In the genomic region with DNA sequence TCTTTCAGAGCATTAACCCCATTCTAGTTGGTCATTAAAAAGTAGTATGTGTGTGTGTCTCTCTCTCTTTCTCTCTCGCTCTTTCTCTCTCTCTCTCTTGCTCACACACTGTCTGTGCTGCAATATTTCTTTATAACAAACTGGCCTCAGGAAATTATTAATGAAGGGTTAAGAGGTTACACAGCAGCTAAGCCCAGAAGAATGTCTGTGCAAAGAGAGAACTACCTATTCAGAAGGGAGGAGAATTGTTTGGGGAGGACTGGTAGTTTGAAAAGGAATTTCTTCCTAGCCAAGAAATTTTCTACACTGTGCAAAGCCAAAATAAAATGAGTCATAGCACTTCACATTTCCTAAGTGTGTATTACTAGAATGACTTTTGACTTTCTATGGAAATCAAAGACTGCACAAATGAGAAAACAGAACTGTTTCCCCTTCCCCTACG, we compare ENCODE assay signal across 12 cellular contexts. TPM values are rescaled to one million over a fixed set of nuclear protein-coding genes. Genes with fewer than 3 reads are reported as not detected.
DNase-seq lines count a peak whose midpoint lies in the region; ATAC-seq and TF ChIP-seq lines count a peak whose summit lies in the region.
"Had no signal": no experiment of that assay in that cellular context is flagged by ENCODE, and none has a peak within 500 bp of the region (broad histone marks: within the 10 kb centered on the region; RNA-seq: fewer than 3 reads in every experiment).

No MANE protein-coding gene starts in this region.

- H3K4me3 ChIP-seq in SJSA1: no peak overlapping the region
- no peak overlapping the region for H3K4me3 ChIP-seq in fibroblast of villous mesenchyme (ENCODE audit: low read depth, low read length)
- H3K4me3 ChIP-seq: MG63, ovary, SJCRH30 had no signal

- H3K36me3 ChIP-seq in SJSA1: no peaks in the 10 kb centered on the region
- H3K36me3 ChIP-seq: ovary, SJCRH30 had no signal

- H3K27me3 ChIP-seq in SJSA1 (replicated peaks): no peaks in the 10 kb centered on the region
- H3K27me3 ChIP-seq: MG63, ovary, SJCRH30 had no signal

- intact Hi-C loops in Calu3 (cut with micrococcal nuclease; ENCODE audit: unreplicated experiment): loop anchor here (2.0 to 5.0 kb wide), 3 partner anchors 13 to 167 kb away; no protein-coding TSS in a partner anchor

- ATAC-seq in GM21723 (IDR thresholded peaks at IDR 0.05; ENCODE audit: unreplicated experiment) (no peak), GM19351 (IDR thresholded peaks at IDR 0.05; ENCODE audit: unreplicated experiment) (no peak)
- ATAC-seq: activated CD8-positive, alpha-beta memory T cell treated with anti-CD3 and anti-CD28 coated beads, Interleukin-2, amount 10 ng/mL, durations not matched to agents 7 days and 5 days had no signal

- DNase-seq in Calu3 (no peak), SJSA1 (ENCODE audit: low read depth in 1 of 2, low spot score in 2 of 2) (peak in 1 of 2 experiments; percentile 79), fibroblast of villous mesenchyme (ENCODE audit: low read depth) (peak; percentile 77), progenitor cell of endocrine pancreas (ENCODE audit: low spot score, unreplicated experiment) (no peak), HuH-7.5 (ENCODE audit: low spot score) (no peak)
- DNase-seq in activated CD4-positive, CD25-positive, alpha-beta regulatory T cell (lab: John Stamatoyannopoulos, UW): no peak
- DNase-seq: activated CD8-positive, alpha-beta memory T cell treated with anti-CD3 and anti-CD28 coated beads, Interleukin-2, amount 10 ng/mL, durations not matched to agents 7 days and 5 days; MG63; ovary had no signal

- BruUV-seq in Calu3 (replicated peaks; lab: Mats Ljungman, UMichigan): no TSS peak

- H3K9me3 Mint-ChIP-seq in Calu3 (ENCODE audit: low read depth, unreplicated experiment) (no peaks in the 10 kb centered on the region), progenitor cell of endocrine pancreas (ENCODE audit: low read depth) (no peaks in the 10 kb centered on the region)

- peak overlapping the region; percentile 76 for H3K27ac ChIP-seq in SJSA1
- H3K27ac ChIP-seq: SJCRH30 had no signal

- H3K9me3 ChIP-seq in SJSA1 (replicated peaks): no peaks in the 10 kb centered on the region
- H3K9me3 ChIP-seq: MG63, ovary, SJCRH30 had no signal

- peaks cover 24% of the 10 kb centered on the region for H3K36me3 Mint-ChIP-seq in Calu3 (ENCODE audit: insufficient read depth, unreplicated experiment)
- H3K36me3 Mint-ChIP-seq in progenitor cell of endocrine pancreas (ENCODE audit: insufficient read depth): no peaks in the 10 kb centered on the region
- H3K36me3 Mint-ChIP-seq: activated CD8-positive, alpha-beta memory T cell treated with anti-CD3 and anti-CD28 coated beads, Interleukin-2, amount 10 ng/mL, durations not matched to agents 7 days and 5 days had no signal

- peak overlapping the region; percentile 62 for H3K4me3 Mint-ChIP-seq in Calu3 (ENCODE audit: low read depth, unreplicated experiment)
- H3K4me3 Mint-ChIP-seq in progenitor cell of endocrine pancreas (ENCODE audit: low read depth): peak overlapping the region; percentile 13
- H3K4me3 Mint-ChIP-seq: activated CD8-positive, alpha-beta memory T cell treated with anti-CD3 and anti-CD28 coated beads, Interleukin-2, amount 10 ng/mL, durations not matched to agents 7 days and 5 days had no signal

- TF ChIP-seq CTCF in Calu3 (IDR thresholded peaks at IDR 0.05; ENCODE audit: unreplicated experiment): no peak
- no peak for TF ChIP-seq CTCF in fibroblast of villous mesenchyme (IDR thresholded peaks at IDR 0.05; ENCODE audit: insufficient read depth, low read depth, low read length)
- TF ChIP-seq CTCF in progenitor cell of endocrine pancreas (IDR thresholded peaks at IDR 0.05; ENCODE audit: unreplicated experiment): no peak

- H3K4me1 Mint-ChIP-seq in Calu3 (ENCODE audit: low read depth, unreplicated experiment): peaks cover 60% of the 10 kb centered on the region
- peaks cover 74% of the 10 kb centered on the region for H3K4me1 Mint-ChIP-seq in progenitor cell of endocrine pancreas (ENCODE audit: low read depth)
- H3K4me1 Mint-ChIP-seq: activated CD8-positive, alpha-beta memory T cell treated with anti-CD3 and anti-CD28 coated beads, Interleukin-2, amount 10 ng/mL, durations not matched to agents 7 days and 5 days had no signal

- peak overlapping the region; percentile 99 for H3K27ac Mint-ChIP-seq in Calu3 (ENCODE audit: unreplicated experiment)
- peak overlapping the region; percentile 85 for H3K27ac Mint-ChIP-seq in progenitor cell of endocrine pancreas
- H3K27ac Mint-ChIP-seq: activated CD8-positive, alpha-beta memory T cell treated with anti-CD3 and anti-CD28 coated beads, Interleukin-2, amount 10 ng/mL, durations not matched to agents 7 days and 5 days had no signal

- CTCF ChIA-PET in Calu3 (lab: Charles Lee): interaction anchor here (0.7 kb wide), 1 partner anchor 22 kb away, joined by 3 read pairs; no protein-coding TSS in a partner anchor

- H3K27me3 Mint-ChIP-seq in Calu3 (ENCODE audit: unreplicated experiment) (no peaks in the 10 kb centered on the region), progenitor cell of endocrine pancreas (no peaks in the 10 kb centered on the region)
- H3K27me3 Mint-ChIP-seq: activated CD8-positive, alpha-beta memory T cell treated with anti-CD3 and anti-CD28 coated beads, Interleukin-2, amount 10 ng/mL, durations not matched to agents 7 days and 5 days had no signal

- peaks cover 82% of the 10 kb centered on the region for H3K4me1 ChIP-seq in SJSA1 (replicated peaks)

RNA-seq across cellular contexts. Expression of a gene that starts 22.2 kb away (rescaled TPM):
- 52.1 and 64.5 TPM in 2 replicates for total RNA-seq in Calu3 (2022)
- 63.0 and 73.1 TPM in 2 replicates for total RNA-seq in SJSA1 (2014; rRNA removed; shearing (Covaris generic))
- total RNA-seq in fibroblast of villous mesenchyme: 145 and 184 TPM in 2 replicates
- total RNA-seq in progenitor cell of endocrine pancreas: 42.2 and 42.5 TPM in 2 replicates
- total RNA-seq: activated CD8-positive, alpha-beta memory T cell treated with anti-CD3 and anti-CD28 coated beads, Interleukin-2, amount 10 ng/mL, durations not matched to agents 7 days and 5 days had no signal
